Comparison of ENCODE assay signal across 22 cellular contexts in genomic region chr15:91027677-91028076, GRCh38.
"Had no signal": no experiment of that assay in that cellular context is flagged by ENCODE, and none has a peak within 500 bp of the region (broad histone marks: within the 10 kb centered on the region; RNA-seq: fewer than 3 reads in every experiment).

No MANE protein-coding gene starts in this region.

- DNase-seq: dermis blood vessel endothelial cell; dorsolateral prefrontal cortex; effector CD4-positive, alpha-beta T cell; effector memory CD4-positive, alpha-beta T cell; foreskin keratinocyte; heart left ventricle; hypothalamus; immature natural killer cell; islet precursor cell; kidney; kidney glomerular epithelial cell; left lung; left ventricle myocardium superior; lower lobe of right lung; mesenchymal stem cell had no signal

- H3K27me3 ChIP-seq: dorsolateral prefrontal cortex, esophagus muscularis mucosa, foreskin keratinocyte, gastroesophageal sphincter, heart left ventricle, hepatocyte, left lung had no signal

- ATAC-seq: foreskin keratinocyte, gastroesophageal sphincter, heart left ventricle, left lung, left ventricle myocardium superior, lower lobe of right lung had no signal

- H3K27ac ChIP-seq: coronary artery, dorsolateral prefrontal cortex, esophagus muscularis mucosa, foreskin keratinocyte, gastroesophageal sphincter, heart left ventricle, hepatocyte, left lung, lower lobe of right lung had no signal

- H3K9me3 ChIP-seq: esophagus muscularis mucosa, gastroesophageal sphincter, heart left ventricle, left lung, lower lobe of right lung had no signal

- H3K4me3 ChIP-seq: coronary artery, dorsolateral prefrontal cortex, esophagus muscularis mucosa, gastroesophageal sphincter, heart left ventricle, hepatocyte, left lung, lower lobe of right lung had no signal

- FAIRE-seq: colon, endothelial cell of umbilical vein, frontal cortex, kidney had no signal
